ENCODE assay signal across 1 cellular context in genomic region chr1:205391386-205391785, GRCh38.
TF ChIP-seq lines count a peak whose summit lies in the region.

No MANE protein-coding gene starts in this region.

TF ChIP-seq in H1, 55 proteins besides CTCF, POLR2A, EP300 and RAD21 (continued from another document):
- no peak for TF ChIP-seq JUN (IDR thresholded peaks at IDR 0.05; ENCODE audit: low read depth, low read length)
- TF ChIP-seq BRCA1 (IDR thresholded peaks at IDR 0.05; ENCODE audit: low read depth, low read length), result no peak
- TF ChIP-seq TAF1 (IDR thresholded peaks at IDR 0.05; ENCODE audit: low read depth, low read length), result no peak
- no peak for TF ChIP-seq CHD7 (IDR thresholded peaks at IDR 0.05; ENCODE audit: insufficient replicate concordance, low read length)
- no peak for TF ChIP-seq CHD1 (IDR thresholded peaks at IDR 0.05; ENCODE audit: low read depth, low read length)
- no peak for TF ChIP-seq BCL11A (IDR thresholded peaks at IDR 0.05; ENCODE audit: low read depth in 2 of 2, low read length in 2 of 2)
TF ChIP-seq in H1: peak in this region for 0.
